Comparison of ENCODE assay signal across 8 cellular contexts in genomic region chr9:21031818-21032203, GRCh38. TPM values are rescaled to one million over a fixed set of nuclear protein-coding genes. Genes with fewer than 3 reads are reported as not detected.
DNase-seq lines count a peak whose midpoint lies in the region; ATAC-seq, FAIRE-seq and TF ChIP-seq lines count a peak whose summit lies in the region.

No MANE protein-coding gene starts in this region.

- H2AFZ ChIP-seq in hepatocyte, result peak overlapping the region; percentile 80

- in situ Hi-C loops in GM18951 (cut with MboI; ENCODE audit: low sequenced_read_pairs, unreplicated experiment), result no loop called here

- intact Hi-C loops in activated T-helper 1 cell treated with anti-CD3 and anti-CD28 coated beads, Interleukin-12 subunit alpha, Interleukin-12 subunit beta, Interleukin-2, Interleukin-4 antibody, amounts not matched to agents 30 ng/mL and 10 ng/mL and 1 ng/mL, durations not matched to agents 14 hours and 24 hours and 36 hours (cut with micrococcal nuclease), result loop anchor here (1.0 to 10.0 kb wide), 13 partner anchors 31 to 1647 kb away; partner anchors contain the start of genes KLHL9, MLLT3 and RPS6

- peak overlapping the region; percentile 30 to 65 (median 63) for H3K9ac ChIP-seq in skeletal muscle tissue (ENCODE audit: low read depth in 1 of 3, low read length in 3 of 3)

- peak; percentile 1 for TF ChIP-seq POLR2A in GM18951 (IDR thresholded peaks at IDR 0.05; ENCODE audit: extremely low read depth, insufficient read depth, insufficient read length)

- H3K27me3 Mint-ChIP-seq in activated T-helper 1 cell treated with anti-CD3 and anti-CD28 coated beads, Interleukin-12 subunit alpha, Interleukin-12 subunit beta, Interleukin-2, Interleukin-4 antibody, amounts not matched to agents 30 ng/mL and 10 ng/mL and 1 ng/mL, durations not matched to agents 14 hours and 24 hours and 36 hours (ENCODE audit: insufficient read depth), result no peaks in the 10 kb centered on the region

- peak overlapping the region; percentile 27 for H3K27ac Mint-ChIP-seq in activated T-helper 1 cell treated with anti-CD3 and anti-CD28 coated beads, Interleukin-12 subunit alpha, Interleukin-12 subunit beta, Interleukin-2, Interleukin-4 antibody, amounts not matched to agents 30 ng/mL and 10 ng/mL and 1 ng/mL, durations not matched to agents 14 hours and 24 hours and 36 hours

- H3K27ac ChIP-seq in hepatocyte, result peak overlapping the region; percentile 18
- no peak overlapping the region for H3K27ac ChIP-seq in skeletal muscle tissue (ENCODE audit: low read depth, low read length)

- no peaks in the 10 kb centered on the region for H3K9me3 ChIP-seq in hepatocyte (ENCODE audit: low read depth)
- peaks cover 0 to 4% (median 0%) of the 10 kb centered on the region in 3 donors for H3K9me3 ChIP-seq in skeletal muscle tissue (ENCODE audit: control insufficient read depth in 3 of 3, low read length in 3 of 3)

- H3K4me3 ChIP-seq in hepatocyte (peak overlapping the region; percentile 32), skeletal muscle tissue (ENCODE audit: low read length in 3 of 3) (peak overlapping the region; percentile 54 to 64 (median 60))

- H3K36me3 ChIP-seq in hepatocyte (replicated peaks; ENCODE audit: insufficient read depth, low read depth), result no peaks in the 10 kb centered on the region
- no peaks in the 10 kb centered on the region for H3K36me3 ChIP-seq in skeletal muscle tissue (ENCODE audit: control insufficient read depth in 3 of 3, insufficient read depth in 3 of 3, low read length in 3 of 3)

- ATAC-seq in HG03159 (IDR thresholded peaks at IDR 0.05; ENCODE audit: unreplicated experiment) (no peak), HG03442 (IDR thresholded peaks at IDR 0.05; ENCODE audit: unreplicated experiment) (no peak)

- peaks cover 14% of the 10 kb centered on the region for H3K36me3 Mint-ChIP-seq in activated T-helper 1 cell treated with anti-CD3 and anti-CD28 coated beads, Interleukin-12 subunit alpha, Interleukin-12 subunit beta, Interleukin-2, Interleukin-4 antibody, amounts not matched to agents 30 ng/mL and 10 ng/mL and 1 ng/mL, durations not matched to agents 14 hours and 24 hours and 36 hours (ENCODE audit: low read depth)

- H3K4me2 ChIP-seq in hepatocyte, result peak overlapping the region; percentile 86

- DNase-seq in activated T-helper 1 cell treated with anti-CD3 and anti-CD28 coated beads, Interleukin-12 subunit alpha, Interleukin-12 subunit beta, Interleukin-2, Interleukin-4 antibody, amounts not matched to agents 30 ng/mL and 10 ng/mL and 1 ng/mL, durations not matched to agents 14 hours and 24 hours and 36 hours (ENCODE audit: low spot score), result no peak
- no peak for DNase-seq in hepatocyte (ENCODE audit: low spot score)
- DNase-seq in DMS53 (lab: John Stamatoyannopoulos, UW), result no peak
- no peak for DNase-seq in RCC 7860 (ENCODE audit: low spot score)

- H3K9me2 ChIP-seq in hepatocyte (replicated peaks; ENCODE audit: insufficient read depth), result no peaks in the 10 kb centered on the region

- no peak for TF ChIP-seq CTCF in hepatocyte (IDR thresholded peaks at IDR 0.05; ENCODE audit: poor library complexity)

- H3K4me3 Mint-ChIP-seq in activated T-helper 1 cell treated with anti-CD3 and anti-CD28 coated beads, Interleukin-12 subunit alpha, Interleukin-12 subunit beta, Interleukin-2, Interleukin-4 antibody, amounts not matched to agents 30 ng/mL and 10 ng/mL and 1 ng/mL, durations not matched to agents 14 hours and 24 hours and 36 hours, result peak overlapping the region; percentile 63

- H3K9me3 Mint-ChIP-seq in activated T-helper 1 cell treated with anti-CD3 and anti-CD28 coated beads, Interleukin-12 subunit alpha, Interleukin-12 subunit beta, Interleukin-2, Interleukin-4 antibody, amounts not matched to agents 30 ng/mL and 10 ng/mL and 1 ng/mL, durations not matched to agents 14 hours and 24 hours and 36 hours, result no peaks in the 10 kb centered on the region

- H3K79me2 ChIP-seq in hepatocyte, result no peaks in the 10 kb centered on the region

- no peaks in the 10 kb centered on the region for H4K20me1 ChIP-seq in hepatocyte (ENCODE audit: insufficient read depth, poor library complexity, severe bottlenecking)

- H3K4me1 ChIP-seq in hepatocyte (ENCODE audit: insufficient read depth) (peaks cover 4% of the 10 kb centered on the region), skeletal muscle tissue (ENCODE audit: control insufficient read depth in 3 of 3, insufficient read depth in 3 of 3, low read length in 3 of 3) (peaks cover 0 to 4% (median 0%) of the 10 kb centered on the region in 3 donors)

- peaks cover 21% of the 10 kb centered on the region for H3K4me1 Mint-ChIP-seq in activated T-helper 1 cell treated with anti-CD3 and anti-CD28 coated beads, Interleukin-12 subunit alpha, Interleukin-12 subunit beta, Interleukin-2, Interleukin-4 antibody, amounts not matched to agents 30 ng/mL and 10 ng/mL and 1 ng/mL, durations not matched to agents 14 hours and 24 hours and 36 hours (ENCODE audit: low read depth)

- H3K27me3 ChIP-seq in hepatocyte (no peaks in the 10 kb centered on the region), skeletal muscle tissue (ENCODE audit: control insufficient read depth in 3 of 3, insufficient read depth in 3 of 3, low read length in 3 of 3) (peaks cover 0 to 3% (median 0%) of the 10 kb centered on the region in 3 donors)

- 86% methylated on average over 19 of the region's 19 CpGs for WGBS in hepatocyte (ENCODE audit: low lambda C conversion rate, missing lambda C conversion rate)

- FAIRE-seq in RCC 7860 (lab: Jason Lieb, UNC), result no peak

RNA-seq across cellular contexts. Expression of gene HACD4, which starts 0.4 kb away (rescaled TPM):
- total RNA-seq in activated T-helper 1 cell treated with anti-CD3 and anti-CD28 coated beads, Interleukin-12 subunit alpha, Interleukin-12 subunit beta, Interleukin-2, Interleukin-4 antibody, amounts not matched to agents 30 ng/mL and 10 ng/mL and 1 ng/mL, durations not matched to agents 14 hours and 24 hours and 36 hours, result 2.7 and 3.0 TPM in 2 replicates
- total RNA-seq in hepatocyte, result 1.2 and 1.3 TPM in 2 replicates
- 1.3 TPM in 2 replicates for polyA plus RNA-seq in hepatocyte
- total RNA-seq in skeletal muscle tissue, result 2.1 TPM

RNA-seq across cellular contexts. Expression of gene IFNB1, which starts 45.9 kb away (rescaled TPM):
- total RNA-seq in activated T-helper 1 cell treated with anti-CD3 and anti-CD28 coated beads, Interleukin-12 subunit alpha, Interleukin-12 subunit beta, Interleukin-2, Interleukin-4 antibody, amounts not matched to agents 30 ng/mL and 10 ng/mL and 1 ng/mL, durations not matched to agents 14 hours and 24 hours and 36 hours, result 0.23 TPM in 1 of 2 replicates, not detected in the other
- not detected in 2 replicates for total RNA-seq in hepatocyte
- not detected in 2 replicates for polyA plus RNA-seq in hepatocyte
- not detected for total RNA-seq in skeletal muscle tissue
